8 cellular contexts compared by ENCODE assay signal in genomic region chr4:40722576-40723161, GRCh38. TPM values are rescaled to one million over a fixed set of nuclear protein-coding genes. Genes with fewer than 3 reads are reported as not detected.
DNase-seq lines count a peak whose midpoint lies in the region; ATAC-seq and TF ChIP-seq lines count a peak whose summit lies in the region.

No MANE protein-coding gene starts in this region.

- peaks cover 5% of the 10 kb centered on the region for H3K4me1 Mint-ChIP-seq in stimulated activated naive CD8-positive, alpha-beta T cell treated with anti-CD3 and anti-CD28 coated beads, Interleukin-15, amount 100 ng/mL, for 72 hours

- H3K4me1 ChIP-seq in BLaER1 (peaks cover 13% of the 10 kb centered on the region), uterus (no peaks in the 10 kb centered on the region)

- H3K27me3 Mint-ChIP-seq in stimulated activated naive CD8-positive, alpha-beta T cell treated with anti-CD3 and anti-CD28 coated beads, Interleukin-15, amount 100 ng/mL, for 72 hours, result peaks cover 15% of the 10 kb centered on the region

- H3K27ac ChIP-seq in BLaER1 (no peak overlapping the region), uterus (no peak overlapping the region)

- no peak overlapping the region for H3K4me3 Mint-ChIP-seq in stimulated activated naive CD8-positive, alpha-beta T cell treated with anti-CD3 and anti-CD28 coated beads, Interleukin-15, amount 100 ng/mL, for 72 hours

- TF ChIP-seq CTCF in uterus (IDR thresholded peaks at IDR 0.05), result no peak

- no peak overlapping the region for H3K9ac ChIP-seq in BLaER1

- ATAC-seq in GM19351 (IDR thresholded peaks at IDR 0.05; ENCODE audit: unreplicated experiment) (peak; percentile 73), HG03565 (IDR thresholded peaks at IDR 0.05; ENCODE audit: unreplicated experiment) (peak; percentile 77)
- ATAC-seq in stimulated activated naive CD8-positive, alpha-beta T cell treated with anti-CD3 and anti-CD28 coated beads, Interleukin-15, amount 100 ng/mL, for 72 hours, result peak; percentile 90

- H3K27ac Mint-ChIP-seq in stimulated activated naive CD8-positive, alpha-beta T cell treated with anti-CD3 and anti-CD28 coated beads, Interleukin-15, amount 100 ng/mL, for 72 hours, result no peak overlapping the region

- peak; percentile 4 for DNase-seq in central memory CD4-positive, alpha-beta T cell
- DNase-seq in stimulated activated naive CD8-positive, alpha-beta T cell treated with anti-CD3 and anti-CD28 coated beads, Interleukin-15, amount 100 ng/mL, for 72 hours, result peak in 1 of 2 donors; percentile 58
- DNase-seq in H4 (ENCODE audit: low spot score), result no peak
- DNase-seq in NCI-H2196 (lab: John Stamatoyannopoulos, UW; ENCODE audit: unreplicated experiment), result no peak
- no peak for DNase-seq in uterus

- H3K4me3 ChIP-seq in BLaER1 (no peak overlapping the region), uterus (no peak overlapping the region)

- no peaks in the 10 kb centered on the region for H3K9me3 ChIP-seq in BLaER1
- no peaks in the 10 kb centered on the region for H3K9me3 ChIP-seq in uterus

- H3K27me3 ChIP-seq in BLaER1, result no peaks in the 10 kb centered on the region
- no peaks in the 10 kb centered on the region for H3K27me3 ChIP-seq in uterus

- H3K36me3 ChIP-seq in BLaER1 (no peaks in the 10 kb centered on the region), uterus (no peaks in the 10 kb centered on the region)

- no peaks in the 10 kb centered on the region for H3K9me3 Mint-ChIP-seq in stimulated activated naive CD8-positive, alpha-beta T cell treated with anti-CD3 and anti-CD28 coated beads, Interleukin-15, amount 100 ng/mL, for 72 hours

- intact Hi-C loops in uterus (cut with DNase I; ENCODE audit: low total_unique reads), result no loop called here

- peak overlapping the region; percentile 42; the same call in 1 of the 2 replicates for H3K4me2 ChIP-seq in BLaER1

- H4K20me1 ChIP-seq in BLaER1, result no peaks in the 10 kb centered on the region

- no peak for TF ChIP-seq POLR2A in uterus (IDR thresholded peaks at IDR 0.05)

RNA-seq across cellular contexts. Expression of gene NSUN7, which starts 27.1 kb away (rescaled TPM):
- not detected in 2 replicates for total RNA-seq in H4 (2014; rRNA removed; shearing (Covaris generic))
- total RNA-seq in uterus, result 10 to 100 TPM in 2 of 4 donors, 1 to 10 TPM in 1, not detected in 1; 6.8 to 14.1 (median 12.2) TPM
